Comparison of ENCODE assay signal across 8 cellular contexts in the genomic region with DNA sequence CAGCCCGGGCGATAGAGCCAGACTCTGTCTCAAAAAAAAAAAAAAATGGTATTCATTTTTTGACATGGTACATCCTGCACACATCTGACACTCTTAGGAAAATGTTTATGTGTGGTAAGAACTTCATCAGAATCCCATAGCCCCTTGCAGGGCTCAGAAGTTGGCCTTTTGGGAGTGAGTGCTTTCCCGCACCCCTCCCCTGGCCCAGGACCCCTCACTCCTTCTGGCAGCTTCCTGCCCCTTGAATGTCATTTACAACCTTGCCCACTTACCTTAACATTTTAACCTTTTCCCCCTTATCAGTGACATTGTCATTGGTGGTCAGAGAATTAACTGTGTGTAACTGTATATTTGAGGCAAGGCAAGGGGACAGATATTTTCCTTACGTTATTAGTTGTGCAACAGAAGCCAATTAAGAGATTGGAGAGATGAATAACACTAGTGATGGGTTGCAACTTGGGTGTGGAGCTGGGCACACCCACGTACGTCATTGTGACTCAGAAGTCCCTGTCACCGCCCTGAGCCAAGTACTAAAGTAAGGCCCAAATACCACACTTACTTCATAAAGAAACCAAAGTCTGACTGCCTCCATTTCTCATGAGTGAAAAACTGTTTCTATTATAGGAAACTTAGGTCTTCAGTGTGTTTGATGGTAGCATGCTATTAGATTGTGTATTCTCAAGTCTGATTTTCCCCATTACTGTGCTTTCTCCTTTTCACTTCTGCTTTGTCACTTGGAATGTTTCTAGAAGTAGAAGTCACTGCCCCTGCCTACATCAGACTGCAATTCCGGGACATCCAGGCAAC. TPM values are rescaled to one million over a fixed set of nuclear protein-coding genes. Genes with fewer than 3 reads are reported as not detected.
DNase-seq lines count a peak whose midpoint lies in the region; ATAC-seq and TF ChIP-seq lines count a peak whose summit lies in the region.

No MANE protein-coding gene starts in this region.

- no peaks in the 10 kb centered on the region for H3K9me3 ChIP-seq in OCI-LY3 (ENCODE audit: insufficient read depth, low read length)

- H3K9ac ChIP-seq in OCI-LY3 (ENCODE audit: low read length): peak overlapping the region; percentile 75

- peaks cover 37% of the 10 kb centered on the region for H3K36me3 Mint-ChIP-seq in activated T-helper 1 cell treated with anti-CD3 and anti-CD28 coated beads, Interleukin-12 subunit alpha, Interleukin-12 subunit beta, Interleukin-2, Interleukin-4 antibody, amounts not matched to agents 30 ng/mL and 10 ng/mL and 1 ng/mL, durations not matched to agents 14 hours and 24 hours and 36 hours (ENCODE audit: low read depth)

- peak overlapping the region; percentile 97 for H3K4me2 ChIP-seq in OCI-LY3 (ENCODE audit: low read length)

- H4K20me1 ChIP-seq in OCI-LY3 (ENCODE audit: insufficient read depth, low read length): no peaks in the 10 kb centered on the region

- peaks cover 48% of the 10 kb centered on the region for H3K79me2 ChIP-seq in OCI-LY3 (ENCODE audit: low read length)

- peaks cover 83% of the 10 kb centered on the region for H3K4me1 Mint-ChIP-seq in activated T-helper 1 cell treated with anti-CD3 and anti-CD28 coated beads, Interleukin-12 subunit alpha, Interleukin-12 subunit beta, Interleukin-2, Interleukin-4 antibody, amounts not matched to agents 30 ng/mL and 10 ng/mL and 1 ng/mL, durations not matched to agents 14 hours and 24 hours and 36 hours (ENCODE audit: low read depth)

- peaks cover 11% of the 10 kb centered on the region for H3K36me3 ChIP-seq in OCI-LY3 (replicated peaks; ENCODE audit: low read depth, low read length)

- peak overlapping the region; percentile 71 for H3K4me3 ChIP-seq in OCI-LY3 (ENCODE audit: low read length)

- H3K27me3 Mint-ChIP-seq in activated T-helper 1 cell treated with anti-CD3 and anti-CD28 coated beads, Interleukin-12 subunit alpha, Interleukin-12 subunit beta, Interleukin-2, Interleukin-4 antibody, amounts not matched to agents 30 ng/mL and 10 ng/mL and 1 ng/mL, durations not matched to agents 14 hours and 24 hours and 36 hours (ENCODE audit: insufficient read depth): no peaks in the 10 kb centered on the region

- intact Hi-C loops in activated T-helper 1 cell treated with anti-CD3 and anti-CD28 coated beads, Interleukin-12 subunit alpha, Interleukin-12 subunit beta, Interleukin-2, Interleukin-4 antibody, amounts not matched to agents 30 ng/mL and 10 ng/mL and 1 ng/mL, durations not matched to agents 14 hours and 24 hours and 36 hours (cut with micrococcal nuclease): loop anchor here (1.0 to 10.0 kb wide), 14 partner anchors 15 to 713 kb away; a partner anchor contains a TSS

- peak overlapping the region; percentile 82 for H3K4me3 Mint-ChIP-seq in activated T-helper 1 cell treated with anti-CD3 and anti-CD28 coated beads, Interleukin-12 subunit alpha, Interleukin-12 subunit beta, Interleukin-2, Interleukin-4 antibody, amounts not matched to agents 30 ng/mL and 10 ng/mL and 1 ng/mL, durations not matched to agents 14 hours and 24 hours and 36 hours

- ATAC-seq in GM18505 (IDR thresholded peaks at IDR 0.05; ENCODE audit: unreplicated experiment) (peak; percentile 32), HG02798 (IDR thresholded peaks at IDR 0.05; ENCODE audit: poor library complexity, unreplicated experiment) (peak; percentile 59), foreskin keratinocyte (peak; percentile 54)

- peak; percentile 73 for DNase-seq in activated T-helper 1 cell treated with anti-CD3 and anti-CD28 coated beads, Interleukin-12 subunit alpha, Interleukin-12 subunit beta, Interleukin-2, Interleukin-4 antibody, amounts not matched to agents 30 ng/mL and 10 ng/mL and 1 ng/mL, durations not matched to agents 14 hours and 24 hours and 36 hours (ENCODE audit: low spot score)
- DNase-seq in foreskin keratinocyte: peak; percentile 86 to 93
- DNase-seq in stimulated activated CD4-positive, alpha-beta T cell treated with anti-CD3 and anti-CD28 coated beads, Interleukin-15, amount 100 ng/mL, for 1 hour (ENCODE audit: low read depth in 1 of 2, low spot score in 1 of 2): peak; percentile 48 to 51
- DNase-seq in COLO668 (lab: John Stamatoyannopoulos, UW; ENCODE audit: unreplicated experiment): no peak
- DNase-seq in NCI-H1048 (lab: John Stamatoyannopoulos, UW): no peak

- H3K27me3 ChIP-seq in OCI-LY3 (ENCODE audit: low read depth, low read length) (no peaks in the 10 kb centered on the region), foreskin keratinocyte (no peaks in the 10 kb centered on the region)

- TF ChIP-seq CTCF in OCI-LY3 (IDR thresholded peaks at IDR 0.05; ENCODE audit: low read depth, low read length) (no peak), foreskin keratinocyte (conservative IDR thresholded peaks at IDR 0.05) (no peak)

- H3K9me3 Mint-ChIP-seq in activated T-helper 1 cell treated with anti-CD3 and anti-CD28 coated beads, Interleukin-12 subunit alpha, Interleukin-12 subunit beta, Interleukin-2, Interleukin-4 antibody, amounts not matched to agents 30 ng/mL and 10 ng/mL and 1 ng/mL, durations not matched to agents 14 hours and 24 hours and 36 hours: no peaks in the 10 kb centered on the region

- H3K4me1 ChIP-seq in OCI-LY3 (ENCODE audit: low read length) (peaks cover 74% of the 10 kb centered on the region), foreskin keratinocyte (peaks cover 37% of the 10 kb centered on the region)

- peak; percentile 58 for TF ChIP-seq POLR2A in GM18505 (IDR thresholded peaks at IDR 0.05; ENCODE audit: borderline replicate concordance, extremely low read depth, insufficient read depth, insufficient read length)

- H3K27ac ChIP-seq in OCI-LY3 (ENCODE audit: low read length) (peak overlapping the region; percentile 97), foreskin keratinocyte (peak overlapping the region; percentile 100)

- no peak overlapping the region for H2AFZ ChIP-seq in OCI-LY3 (ENCODE audit: low read depth, low read length)

- H3K27ac Mint-ChIP-seq in activated T-helper 1 cell treated with anti-CD3 and anti-CD28 coated beads, Interleukin-12 subunit alpha, Interleukin-12 subunit beta, Interleukin-2, Interleukin-4 antibody, amounts not matched to agents 30 ng/mL and 10 ng/mL and 1 ng/mL, durations not matched to agents 14 hours and 24 hours and 36 hours: peak overlapping the region; percentile 100

RNA-seq across cellular contexts. Expression of a gene that starts 31.6 kb away (rescaled TPM):
- 101 and 105 TPM in 2 replicates for total RNA-seq in activated T-helper 1 cell treated with anti-CD3 and anti-CD28 coated beads, Interleukin-12 subunit alpha, Interleukin-12 subunit beta, Interleukin-2, Interleukin-4 antibody, amounts not matched to agents 30 ng/mL and 10 ng/mL and 1 ng/mL, durations not matched to agents 14 hours and 24 hours and 36 hours
- 68.7 and 82.4 TPM in 2 replicates for total RNA-seq in foreskin keratinocyte
- 37.6 and 46.4 TPM in 2 replicates for polyA plus RNA-seq in foreskin keratinocyte

RNA-seq across cellular contexts. Expression of a gene that starts 56.0 kb away (rescaled TPM):
- total RNA-seq in activated T-helper 1 cell treated with anti-CD3 and anti-CD28 coated beads, Interleukin-12 subunit alpha, Interleukin-12 subunit beta, Interleukin-2, Interleukin-4 antibody, amounts not matched to agents 30 ng/mL and 10 ng/mL and 1 ng/mL, durations not matched to agents 14 hours and 24 hours and 36 hours: 74.9 and 79.6 TPM in 2 replicates
- 42.4 and 43.9 TPM in 2 replicates for total RNA-seq in foreskin keratinocyte
- polyA plus RNA-seq in foreskin keratinocyte: 29.1 and 31.2 TPM in 2 replicates

Comparison
In these comparisons a context has a peak if more than half of its experiments do, and no peak if none do; other contexts are left out.
1. DNase-seq: peak in activated T-helper 1 cell treated with anti-CD3 and anti-CD28 coated beads, Interleukin-12 subunit alpha, Interleukin-12 subunit beta, Interleukin-2, Interleukin-4 antibody, amounts not matched to agents 30 ng/mL and 10 ng/mL and 1 ng/mL, durations not matched to agents 14 hours and 24 hours and 36 hours (single experiment), foreskin keratinocyte (2 of 2) and stimulated activated CD4-positive, alpha-beta T cell treated with anti-CD3 and anti-CD28 coated beads, Interleukin-15, amount 100 ng/mL, for 1 hour (2 of 2); none in COLO668 (single experiment) and NCI-H1048 (single experiment).
2. Peak in every context shown above with its lines, with median percentiles within 50 percentile points of each other: ATAC-seq.